In the genomic region with DNA sequence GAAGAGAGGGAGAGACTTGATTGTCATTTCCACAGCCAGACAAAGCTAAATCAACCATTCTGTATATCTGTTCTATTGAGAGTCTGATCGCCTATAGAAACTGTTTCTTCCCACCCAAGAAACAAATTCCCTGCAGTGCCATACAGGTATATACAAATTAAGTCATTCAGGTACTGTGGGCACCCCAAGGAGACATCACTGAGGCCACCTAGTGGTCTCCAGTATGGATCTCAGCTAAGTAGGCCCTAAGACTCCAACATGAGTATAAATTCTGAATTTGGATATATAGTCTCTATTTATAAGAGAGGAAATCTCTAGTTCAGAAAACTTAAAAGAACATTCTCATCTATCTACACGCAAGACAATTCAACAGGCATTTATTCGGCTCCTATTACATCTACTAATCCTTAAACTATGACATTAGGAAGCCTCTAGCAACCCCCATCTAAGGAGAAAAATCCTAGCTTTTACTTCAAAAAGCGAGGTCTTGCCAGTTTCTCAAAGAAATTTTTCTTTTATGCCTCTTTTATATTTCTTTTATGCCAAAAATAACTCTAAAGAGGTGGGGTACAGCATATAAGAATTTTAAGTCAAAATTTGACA, we compare ENCODE assay signal across 9 cellular contexts.
DNase-seq lines count a peak whose midpoint lies in the region; ATAC-seq and TF ChIP-seq lines count a peak whose summit lies in the region.
"Had no signal": no experiment of that assay in that cellular context is flagged by ENCODE, and none has a peak within 500 bp of the region (broad histone marks: within the 10 kb centered on the region; RNA-seq: fewer than 3 reads in every experiment).

No MANE protein-coding gene starts in this region.

- H3K36me3 ChIP-seq in DND-41 (ENCODE audit: insufficient read depth, low read length) = peaks cover 45% of the 10 kb centered on the region
- H3K36me3 ChIP-seq in gastrocnemius medialis = peaks cover 0 to 26% of the 10 kb centered on the region in 2 donors

- H3K4me1 Mint-ChIP-seq in T-helper 17 cell = peaks cover 6% of the 10 kb centered on the region

- H2AFZ ChIP-seq in DND-41 (ENCODE audit: low read depth, low read length) = no peak overlapping the region

- intact Hi-C loops in gastrocnemius medialis (cut with DNase I; ENCODE audit: low total_unique reads) = loop anchor here (1.0 to 2.0 kb wide), 2 partner anchors 111 to 179 kb away; a partner anchor contains a TSS

- H3K27ac ChIP-seq in DND-41 (ENCODE audit: low read length) (no peak overlapping the region), gastrocnemius medialis (no peak overlapping the region)

- H3K9ac ChIP-seq in DND-41 (ENCODE audit: low read depth, low read length) = no peak overlapping the region

- no peaks in the 10 kb centered on the region for H3K79me2 ChIP-seq in DND-41 (ENCODE audit: insufficient read depth, low read length)

- H3K27me3 ChIP-seq in DND-41 (ENCODE audit: insufficient read depth, low read length, poor library complexity) (no peaks in the 10 kb centered on the region), gastrocnemius medialis (no peaks in the 10 kb centered on the region)

- no peaks in the 10 kb centered on the region for H3K4me1 ChIP-seq in DND-41 (ENCODE audit: insufficient read depth, low read length)
- peaks cover 14 to 36% of the 10 kb centered on the region in 2 donors for H3K4me1 ChIP-seq in gastrocnemius medialis

- H3K27ac Mint-ChIP-seq in T-helper 17 cell = no peak overlapping the region

- in situ Hi-C loops in gastrocnemius medialis (cut with MboI; ENCODE audit: low sequenced_read_pairs in 4 of 4) = no loop called here

- no peaks in the 10 kb centered on the region for H4K20me1 ChIP-seq in DND-41 (ENCODE audit: insufficient read depth, low read length)

- no peak overlapping the region for H3K4me2 ChIP-seq in DND-41 (ENCODE audit: insufficient read depth, low read length)

- TF ChIP-seq CTCF in DND-41 (IDR thresholded peaks at IDR 0.05; ENCODE audit: borderline replicate concordance, extremely low read depth, low read length, poor library complexity, severe bottlenecking) (peak; percentile 69), fibroblast of pulmonary artery (IDR thresholded peaks at IDR 0.05; ENCODE audit: low read length, missing control alignments) (peak; percentile 85), gastrocnemius medialis (IDR thresholded peaks at IDR 0.05 in 4 of 5, conservative IDR thresholded peaks at IDR 0.05 in 1 of 5) (peak; percentile 24 to 64 (median 44))

- no peak for TF ChIP-seq POLR2A in gastrocnemius medialis (IDR thresholded peaks at IDR 0.05)

- peaks cover 4% of the 10 kb centered on the region for H3K36me3 Mint-ChIP-seq in T-helper 17 cell (ENCODE audit: low read depth)

- H3K4me3 ChIP-seq in DND-41 (ENCODE audit: low read depth in 1 of 2, low read length in 2 of 2) = no peak overlapping the region
- no peak overlapping the region for H3K4me3 ChIP-seq in fibroblast of pulmonary artery (replicated peaks; ENCODE audit: low read depth, low read length)
- H3K4me3 ChIP-seq in gastrocnemius medialis = no peak overlapping the region

- no peaks in the 10 kb centered on the region for H3K27me3 Mint-ChIP-seq in T-helper 17 cell

- H3K9me3 ChIP-seq in DND-41 (ENCODE audit: insufficient read depth, low read length, severe bottlenecking) (no peaks in the 10 kb centered on the region), T-helper 17 cell (ENCODE audit: control insufficient read depth, low read length, poor library complexity, severe bottlenecking) (no peaks in the 10 kb centered on the region), gastrocnemius medialis (no peaks in the 10 kb centered on the region)

- H3K4me3 Mint-ChIP-seq in T-helper 17 cell = no peak overlapping the region

- ATAC-seq in DND-41 (ENCODE audit: insufficient read depth, low read depth) (peak; percentile 72; the same call in 2 of the 3 replicates), T-helper 17 cell (peak; percentile 70), gastrocnemius medialis (no peak), GM19467 (IDR thresholded peaks at IDR 0.05; ENCODE audit: unreplicated experiment) (no peak)

- DNase-seq in DND-41 = peak; percentile 24
- peak; percentile 15 for DNase-seq in HuH-7.5 (ENCODE audit: low spot score)
- DNase-seq in T-helper 17 cell = no peak
- DNase-seq in fibroblast of pulmonary artery (ENCODE audit: low read depth) = peak; percentile 61
- no peak for DNase-seq in gastrocnemius medialis
- no peak for DNase-seq in KG1 (lab: John Stamatoyannopoulos, UW)
- no peak for DNase-seq in NCI-H1048 (lab: John Stamatoyannopoulos, UW)
- DNase-seq: right cardiac atrium had no signal

Comparison
In these comparisons a context has a peak if more than half of its experiments do, and no peak if none do; other contexts are left out.
1. ATAC-seq: peak in DND-41 (single experiment) and T-helper 17 cell (single experiment); none in gastrocnemius medialis (0 of 2) and GM19467 (single experiment).
2. DNase-seq: peak in DND-41 (single experiment), HuH-7.5 (single experiment) and fibroblast of pulmonary artery (single experiment); none in T-helper 17 cell (0 of 3), gastrocnemius medialis (0 of 2), KG1 (single experiment) and NCI-H1048 (single experiment).
3. Peak in every context shown above with its lines, with median percentiles within 50 percentile points of each other: CTCF ChIP-seq.